In the genomic region with DNA sequence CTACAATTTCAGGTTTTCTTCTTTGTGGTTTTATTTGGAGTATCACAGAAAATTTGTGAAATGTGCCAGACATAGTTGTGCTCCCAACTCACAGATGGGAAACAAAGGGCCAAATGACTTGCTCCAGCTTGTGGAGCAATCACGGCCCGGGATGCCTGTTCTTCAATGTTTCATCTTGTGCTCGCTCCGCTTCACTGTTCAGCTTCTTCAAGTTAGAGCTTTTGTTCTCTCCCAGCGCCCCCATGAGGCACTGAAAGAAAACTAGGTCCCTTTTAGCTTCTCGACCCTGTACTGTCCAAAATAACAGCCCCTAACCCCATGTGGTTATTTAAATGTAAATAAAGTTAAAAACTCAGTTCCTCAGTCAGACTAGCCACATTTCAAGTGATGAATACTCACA, we compare ENCODE assay signal across 10 cellular contexts.
DNase-seq lines count a peak whose midpoint lies in the region; ATAC-seq, FAIRE-seq and TF ChIP-seq lines count a peak whose summit lies in the region.
"Had no signal": no experiment of that assay in that cellular context is flagged by ENCODE, and none has a peak within 500 bp of the region (broad histone marks: within the 10 kb centered on the region; RNA-seq: fewer than 3 reads in every experiment).

No MANE protein-coding gene starts in this region.

- H3K4me2 ChIP-seq in H9 (ENCODE audit: insufficient read depth, insufficient read length, low read length) (no peak overlapping the region), H1 (ENCODE audit: insufficient read depth in 1 of 2, low read depth in 2 of 2, low read length in 2 of 2) (peak overlapping the region in 1 of 2 experiments; percentile 30; a peak in 1 of 4 replicates)

- POLR2A ChIA-PET in H1 (lab: Charles Lee; ENCODE audit: partially characterized antibody), result no interaction called here
- POLR2A ChIA-PET in CD8-positive, alpha-beta T cell (lab: Charles Lee), result no interaction called here

- H4K5ac ChIP-seq in H9 (ENCODE audit: insufficient read length, low read depth, low read length), result no peak overlapping the region
- no peak overlapping the region for H4K5ac ChIP-seq in H1 (ENCODE audit: insufficient read length, low read depth, low read length)

- H3K9me3 Mint-ChIP-seq in H9, result no peaks in the 10 kb centered on the region
- no peaks in the 10 kb centered on the region for H3K9me3 Mint-ChIP-seq in CD8-positive, alpha-beta T cell

- no peak overlapping the region for H3T11ph ChIP-seq in H9 (ENCODE audit: low read length)

- intact Hi-C loops in lower leg skin (cut with DNase I; ENCODE audit: low total_unique reads), result no loop called here
- intact Hi-C loops in CD8-positive, alpha-beta T cell (cut with DNase I, micrococcal nuclease), result no loop called here

- TF ChIP-seq CTCF in H9 (conservative IDR thresholded peaks at IDR 0.05) (peak; percentile 51), H1 (IDR thresholded peaks at IDR 0.05; ENCODE audit: control extremely low read depth in 1 of 3, insufficient read depth in 1 of 3, low read depth in 1 of 3, low read length in 3 of 3) (peak in 2 of 3 experiments; percentile 44 to 57; a peak in 2 of 4 replicates), lower leg skin (IDR thresholded peaks at IDR 0.05) (no peak)
- TF ChIP-seq CTCF in CD8-positive, alpha-beta T cell (IDR thresholded peaks at IDR 0.05), result no peak

- no peak for TF ChIP-seq EP300 in H1 (IDR thresholded peaks at IDR 0.05; ENCODE audit: borderline replicate concordance in 1 of 2, low read depth in 2 of 2, low read length in 2 of 2)

- TF ChIP-seq RAD21 in H1 (IDR thresholded peaks at IDR 0.05 in 1 of 2, conservative IDR thresholded peaks at IDR 0.05 in 1 of 2; ENCODE audit: low read depth in 2 of 2, low read length in 2 of 2), result peak; percentile 73 to 78

- CTCF ChIA-PET in H1 (lab: Charles Lee; ENCODE audit: partially characterized antibody), result interaction anchor here (0.7 to 4.0 kb wide), 18 partner anchors 11 to 807 kb away, joined by 3 to 29 read pairs (median 4); no protein-coding TSS in a partner anchor
- CTCF ChIA-PET in CD8-positive, alpha-beta T cell (lab: Charles Lee), result no interaction called here

- H3K56ac ChIP-seq in H9 (ENCODE audit: insufficient read length, low read depth, low read length) (no peak overlapping the region), H1 (replicated peaks; ENCODE audit: insufficient read length, low read depth, low read length) (no peak overlapping the region)

- H2BK120ac ChIP-seq in H9 (ENCODE audit: low read depth, low read length, poor library complexity, severe bottlenecking) (no peak overlapping the region), H1 (replicated peaks; ENCODE audit: low read depth, low read length) (no peak overlapping the region)

- H3K4ac ChIP-seq in H9 (ENCODE audit: low read depth, low read length) (no peak overlapping the region), H1 (replicated peaks; ENCODE audit: insufficient read length, low read depth, low read length) (no peak overlapping the region)

- no peak overlapping the region for H2AFZ ChIP-seq in H9 (ENCODE audit: low read length)
- peak overlapping the region; percentile 44; the same call in 1 of the 2 replicates for H2AFZ ChIP-seq in H1 (ENCODE audit: low read length)

- no peak overlapping the region for H4K91ac ChIP-seq in H9 (ENCODE audit: insufficient read length, low read depth, low read length)
- H4K91ac ChIP-seq in H1 (replicated peaks; ENCODE audit: insufficient read length, low read length), result no peak overlapping the region

- H3K27ac Mint-ChIP-seq in H9, result no peak overlapping the region
- no peak overlapping the region for H3K27ac Mint-ChIP-seq in CD8-positive, alpha-beta T cell
- H3K27ac Mint-ChIP-seq: memory B cell had no signal

- H2BK12ac ChIP-seq in H9 (ENCODE audit: insufficient read length, low read depth, low read length) (no peak overlapping the region), H1 (ENCODE audit: low read depth, low read length) (no peak overlapping the region)

- H3K36me3 ChIP-seq in H1 (ENCODE audit: control insufficient read depth in 2 of 4, insufficient read depth in 4 of 4, low read length in 3 of 4), result no peaks in the 10 kb centered on the region; a peak in 1 of 8 replicates
- no peaks in the 10 kb centered on the region for H3K36me3 ChIP-seq in CD8-positive, alpha-beta T cell (ENCODE audit: insufficient read depth, low read length)

- H3K79me1 ChIP-seq in H9 (ENCODE audit: insufficient read depth, low read depth, low read length, poor library complexity, severe bottlenecking), result no peaks in the 10 kb centered on the region
- no peaks in the 10 kb centered on the region for H3K79me1 ChIP-seq in H1 (ENCODE audit: low read depth, low read length)

- H4K8ac ChIP-seq in H9 (replicated peaks; ENCODE audit: insufficient read length, low read depth, low read length) (no peak overlapping the region), H1 (ENCODE audit: extremely low read depth, insufficient read depth, low read length) (no peak overlapping the region)

- H3K23ac ChIP-seq in H9 (ENCODE audit: insufficient read length, low read depth, low read length) (no peak overlapping the region), H1 (ENCODE audit: insufficient read length) (no peak overlapping the region)

- ATAC-seq in CD8-positive, alpha-beta T cell, result no peak

- H3K14ac ChIP-seq in H9 (ENCODE audit: insufficient read depth, low read length) (no peak overlapping the region), H1 (ENCODE audit: insufficient read length) (no peak overlapping the region)

- H3K4me1 Mint-ChIP-seq in H9, result peaks cover 8 to 15% of the 10 kb centered on the region in 2 experiments; a peak in 3 of 4 replicates
- no peaks in the 10 kb centered on the region for H3K4me1 Mint-ChIP-seq in CD8-positive, alpha-beta T cell (ENCODE audit: low read depth)
- H3K4me1 Mint-ChIP-seq: memory B cell had no signal

- H4K20me1 ChIP-seq in H9 (ENCODE audit: control insufficient read depth, insufficient read depth, insufficient read length) (no peaks in the 10 kb centered on the region), H1 (replicated peaks in 1 of 2; ENCODE audit: control insufficient read depth in 1 of 2, insufficient read depth in 2 of 2, low read length in 2 of 2) (no peaks in the 10 kb centered on the region)

- no peak overlapping the region for H2BK20ac ChIP-seq in H9 (ENCODE audit: low read depth, low read length, poor library complexity, severe bottlenecking)
- H2BK20ac ChIP-seq in H1 (ENCODE audit: low read length), result no peak overlapping the region

- H2AK5ac ChIP-seq in H9 (ENCODE audit: insufficient read length, low read length) (no peak overlapping the region), H1 (ENCODE audit: low read depth, low read length) (no peak overlapping the region)

- H3K23me2 ChIP-seq in H9 (ENCODE audit: insufficient read length, low read depth, low read length, poor library complexity, severe bottlenecking) (no peaks in the 10 kb centered on the region), H1 (ENCODE audit: low read depth, low read length) (no peaks in the 10 kb centered on the region)

- WGBS in H9 (ENCODE audit: extremely low coverage, insufficient read length, low lambda C conversion rate), result no CpG with 5 or more reads among the region's 6 CpGs
- 25% methylated on average over 6 of the region's 6 CpGs; no CpG with 5 or more reads in 1 of the 2 experiments for WGBS in H1 (ENCODE audit: extremely low coverage in 1 of 2, insufficient coverage in 1 of 2, insufficient read length in 1 of 2, insufficient replicate concordance in 2 of 2, low coverage in 1 of 2, low lambda C conversion rate in 2 of 2, missing lambda C conversion rate in 1 of 2), 2 experiments
- WGBS in lower leg skin, 2 donors, result 9 to 13% methylated on average over 6 of the region's 6 CpGs

- peaks cover 0 to 6% (median 0%) of the 10 kb centered on the region in 3 experiments; a peak in 1 of 7 replicates for H3K36me3 Mint-ChIP-seq in H9 (ENCODE audit: insufficient read depth in 1 of 3, low read depth in 3 of 3)
- no peaks in the 10 kb centered on the region for H3K36me3 Mint-ChIP-seq in CD8-positive, alpha-beta T cell
- H3K36me3 Mint-ChIP-seq: memory B cell had no signal

- no peaks in the 10 kb centered on the region for H3K27me3 ChIP-seq in H9 (ENCODE audit: insufficient read depth, low read length)
- H3K27me3 ChIP-seq in H1 (replicated peaks in 1 of 4; ENCODE audit: control insufficient read depth in 3 of 4, extremely low read depth in 1 of 4, insufficient read depth in 3 of 4, low read length in 3 of 4), result no peaks in the 10 kb centered on the region; a peak in 2 of 7 replicates
- H3K27me3 ChIP-seq in CD8-positive, alpha-beta T cell (ENCODE audit: insufficient read depth, low read length), result no peaks in the 10 kb centered on the region

- no peak overlapping the region for H3K27ac ChIP-seq in H9 (ENCODE audit: insufficient read length, low read depth, low read length)
- H3K27ac ChIP-seq in H1 (ENCODE audit: low read depth, low read length), result no peak overlapping the region
- H3K27ac ChIP-seq in CD8-positive, alpha-beta T cell (ENCODE audit: low read depth, low read length), result no peak overlapping the region

- H3K79me2 ChIP-seq in H9 (ENCODE audit: insufficient read depth, low read length) (no peaks in the 10 kb centered on the region), H1 (ENCODE audit: control insufficient read depth in 1 of 2, insufficient read depth in 2 of 2, low read length in 2 of 2) (no peaks in the 10 kb centered on the region)

- no peak overlapping the region for H3K9ac ChIP-seq in H9 (ENCODE audit: extremely low read depth, insufficient read length, low read length)
- no peak overlapping the region for H3K9ac ChIP-seq in H1 (replicated peaks in 1 of 4; ENCODE audit: extremely low read depth in 1 of 4, low read depth in 3 of 4, low read length in 3 of 4)

- H3K9me3 ChIP-seq in H9 (ENCODE audit: control insufficient read depth, low read depth, low read length) (no peaks in the 10 kb centered on the region), H1 (ENCODE audit: insufficient read depth in 2 of 2, low read depth in 1 of 2, low read length in 1 of 2) (no peaks in the 10 kb centered on the region)
- H3K9me3 ChIP-seq in CD8-positive, alpha-beta T cell (ENCODE audit: low read length), result no peaks in the 10 kb centered on the region

- H3K4me3 Mint-ChIP-seq in H9, result no peak overlapping the region
- H3K4me3 Mint-ChIP-seq in CD8-positive, alpha-beta T cell, result no peak overlapping the region
- H3K4me3 Mint-ChIP-seq: memory B cell had no signal

- H2BK5ac ChIP-seq in H9 (ENCODE audit: insufficient read length, low read length) (no peak overlapping the region), H1 (ENCODE audit: low read depth, low read length) (no peak overlapping the region)

- no peaks in the 10 kb centered on the region; the same call in 1 of the 2 replicates for H3K4me1 ChIP-seq in H9 (ENCODE audit: insufficient read depth, low read length)
- peaks cover 0 to 3% (median 0%) of the 10 kb centered on the region in 4 experiments; a peak in 1 of 7 replicates for H3K4me1 ChIP-seq in H1 (replicated peaks in 1 of 4; ENCODE audit: control insufficient read depth in 3 of 4, insufficient read depth in 4 of 4, low read length in 3 of 4)
- H3K4me1 ChIP-seq in CD8-positive, alpha-beta T cell (ENCODE audit: insufficient read depth, low read length), result no peaks in the 10 kb centered on the region

- TF ChIP-seq POLR2A in H1 (IDR thresholded peaks at IDR 0.05; ENCODE audit: control extremely low read depth in 1 of 2, low read depth in 2 of 2, low read length in 2 of 2) (no peak), lower leg skin (IDR thresholded peaks at IDR 0.05) (no peak)

- no peak overlapping the region for H3K4me3 ChIP-seq in H1 (ENCODE audit: extremely low read depth in 1 of 4, insufficient read depth in 2 of 4, low read depth in 3 of 4, low read length in 4 of 4)
- H3K4me3 ChIP-seq in lower leg skin (ENCODE audit: low read depth, poor library complexity, severe bottlenecking), result no peak overlapping the region
- no peak overlapping the region for H3K4me3 ChIP-seq in CD8-positive, alpha-beta T cell (ENCODE audit: low read depth, low read length)

- no peak overlapping the region for H2BK15ac ChIP-seq in H9 (ENCODE audit: low read depth, low read length)
- no peak overlapping the region for H2BK15ac ChIP-seq in H1 (ENCODE audit: low read length)

- DNase-seq in H9 (peak; percentile 64), NCI-H460 (ENCODE audit: extremely low read depth, low read depth) (peak; percentile 32), H1 (ENCODE audit: low read depth in 1 of 2, low spot score in 2 of 2) (peak; percentile 7 to 55), myocyte (ENCODE audit: low read depth) (peak; percentile 73), DMS114 treated with DMSO at 0.1 percent for 48 hours (lab: John Stamatoyannopoulos, UW; ENCODE audit: unreplicated experiment) (no peak), mucosa of gallbladder (ENCODE audit: low spot score) (no peak), lower leg skin (ENCODE audit: low spot score in 2 of 2) (no peak)
- DNase-seq in CD8-positive, alpha-beta T cell, result no peak
- DNase-seq: T-helper 9 cell had no signal

- H3K18ac ChIP-seq in H9 (ENCODE audit: insufficient read length, low read depth, low read length), result no peak overlapping the region
- no peak overlapping the region for H3K18ac ChIP-seq in H1 (ENCODE audit: extremely low read depth, low read length)

- FAIRE-seq in H1 (lab: Jason Lieb, UNC), result peak; percentile 82

- no peaks in the 10 kb centered on the region; the same call in none of the 2 replicates for H3K27me3 Mint-ChIP-seq in H9 (ENCODE audit: low read depth)
- H3K27me3 Mint-ChIP-seq in CD8-positive, alpha-beta T cell (ENCODE audit: low read depth), result peaks cover 2% of the 10 kb centered on the region
- H3K27me3 Mint-ChIP-seq: memory B cell had no signal

Comparison
In these comparisons a context has a peak if more than half of its experiments do, and no peak if none do; other contexts are left out.
1. DNase-seq: peak in H9 (single experiment), NCI-H460 (single experiment), H1 (2 of 2) and myocyte (single experiment); none in DMS114 treated with DMSO at 0.1 percent for 48 hours (single experiment), mucosa of gallbladder (single experiment), lower leg skin (0 of 2) and CD8-positive, alpha-beta T cell (0 of 7).
2. CTCF ChIP-seq: peak in H9 (single experiment) and H1 (2 of 3); none in lower leg skin (0 of 3) and CD8-positive, alpha-beta T cell (single experiment).